Comparison of ENCODE assay signal across 8 cellular contexts in genomic region chr20:46690219-46691111, GRCh38. TPM values are rescaled to one million over a fixed set of nuclear protein-coding genes. Genes with fewer than 3 reads are reported as not detected.
DNase-seq lines count a peak whose midpoint lies in the region; ATAC-seq and TF ChIP-seq lines count a peak whose summit lies in the region.

No MANE protein-coding gene starts in this region.

- H3K27ac ChIP-seq in AG04450 (ENCODE audit: low read depth, low read length) (peak overlapping the region; percentile 49), muscle layer of duodenum (ENCODE audit: low read length) (peak overlapping the region; percentile 84)

- ATAC-seq in HG02610 (IDR thresholded peaks at IDR 0.05; ENCODE audit: unreplicated experiment) (no peak), HG03565 (IDR thresholded peaks at IDR 0.05; ENCODE audit: unreplicated experiment) (no peak), GM18520 (IDR thresholded peaks at IDR 0.05; ENCODE audit: unreplicated experiment) (no peak)

- peaks cover 8 to 24% of the 10 kb centered on the region in 2 donors for H3K4me1 ChIP-seq in muscle layer of duodenum (ENCODE audit: control insufficient read depth in 1 of 2, insufficient read depth in 2 of 2, low read length in 2 of 2)

- POLR2A ChIA-PET in AG04450 (lab: Yijun Ruan, JAX), result interaction anchor here (0.6 to 1.5 kb wide), 4 partner anchors 10 to 1256 kb away, joined by 3 to 4 read pairs (median 4); no protein-coding TSS in a partner anchor

- TF ChIP-seq CTCF in AG04450 (IDR thresholded peaks at IDR 0.05; ENCODE audit: low read depth, low read length) (no peak), cardiac fibroblast (IDR thresholded peaks at IDR 0.05; ENCODE audit: low read depth, low read length) (no peak)

- CTCF ChIA-PET in AG04450 (lab: Charles Lee), result interaction anchor here (0.6 to 1.5 kb wide), 5 partner anchors 9 to 812 kb away, joined by 3 to 7 read pairs (median 3); no protein-coding TSS in a partner anchor

- H3K4me3 ChIP-seq in AG04450 (ENCODE audit: low read depth, low read length), result peak overlapping the region; percentile 66
- peak overlapping the region; percentile 95 for H3K4me3 ChIP-seq in MG63
- H3K4me3 ChIP-seq in cardiac fibroblast (replicated peaks in 1 of 2; ENCODE audit: low read depth in 2 of 2, low read length in 2 of 2), result peak overlapping the region in 1 of 2 donors; percentile 52
- H3K4me3 ChIP-seq in muscle layer of duodenum (ENCODE audit: low read depth in 1 of 2, low read length in 2 of 2), result peak overlapping the region; percentile 81 to 84

- H3K36me3 ChIP-seq in MG63 (peaks cover 18% of the 10 kb centered on the region), muscle layer of duodenum (ENCODE audit: control insufficient read depth in 1 of 2, insufficient read depth in 2 of 2, low read length in 2 of 2) (peaks cover 4 to 18% of the 10 kb centered on the region in 2 donors)

- H3K27me3 ChIP-seq in AG04450 (ENCODE audit: control insufficient read depth, insufficient read depth, low read length), result no peaks in the 10 kb centered on the region
- H3K27me3 ChIP-seq in MG63, result no peaks in the 10 kb centered on the region
- no peaks in the 10 kb centered on the region for H3K27me3 ChIP-seq in muscle layer of duodenum (ENCODE audit: low read depth, low read length)

- DNase-seq in AG04450 (ENCODE audit: low read depth, low spot score) (no peak), MG63 (no peak), cardiac fibroblast (ENCODE audit: low read depth in 2 of 2) (peak; percentile 27 to 39), ACHN (no peak)

- in situ Hi-C loops in ACHN (cut with HindIII; ENCODE audit: low pct_ligation_motif_present, low pct_unique_long_range_greater_than_20kb, low sequenced_read_pairs), result no loop called here

- H3K9me3 ChIP-seq in AG04450 (ENCODE audit: control insufficient read depth, insufficient read depth, low read length) (no peaks in the 10 kb centered on the region), MG63 (no peaks in the 10 kb centered on the region), muscle layer of duodenum (ENCODE audit: control insufficient read depth in 1 of 2, low read length in 2 of 2) (no peaks in the 10 kb centered on the region)

RNA-seq across cellular contexts. Expression of gene TP53RK, which starts 1.2 kb away (rescaled TPM):
- polyA plus RNA-seq in AG04450 (2011; rRNA removed), result 13.3 and 14.3 TPM in 2 replicates
- polyA minus RNA-seq in AG04450 (2011; rRNA and poly(A)+ RNA removed), result 9.0 and 10.2 TPM in 2 replicates
- total RNA-seq in MG63 (2014; rRNA removed; shearing (Covaris generic); ENCODE audit: low replicate concordance), result 30.4 and 50.8 TPM in 2 replicates

RNA-seq across cellular contexts. Expression of gene SLC2A10, which starts 19.0 kb away (rescaled TPM):
- 35.5 and 36.9 TPM in 2 replicates for polyA plus RNA-seq in AG04450 (2011; rRNA removed)
- polyA minus RNA-seq in AG04450 (2011; rRNA and poly(A)+ RNA removed), result 41.7 and 47.2 TPM in 2 replicates
- total RNA-seq in MG63 (2014; rRNA removed; shearing (Covaris generic); ENCODE audit: low replicate concordance), result 13.2 and 33.3 TPM in 2 replicates

RNA-seq across cellular contexts. Expression of gene SLC13A3, which starts 39.2 kb away (rescaled TPM):
- 2.4 and 3.8 TPM in 2 replicates for polyA plus RNA-seq in AG04450 (2011; rRNA removed)
- 4.2 and 6.9 TPM in 2 replicates for polyA minus RNA-seq in AG04450 (2011; rRNA and poly(A)+ RNA removed)
- not detected in 2 replicates for total RNA-seq in MG63 (2014; rRNA removed; shearing (Covaris generic); ENCODE audit: low replicate concordance)

Comparison
In these comparisons a context has a peak if more than half of its experiments do, and no peak if none do; other contexts are left out.
1. DNase-seq: peak in cardiac fibroblast (2 of 2); none in AG04450 (single experiment), MG63 (single experiment) and ACHN (single experiment).